ENCODE assay signal across 30 cellular contexts in the genomic region with DNA sequence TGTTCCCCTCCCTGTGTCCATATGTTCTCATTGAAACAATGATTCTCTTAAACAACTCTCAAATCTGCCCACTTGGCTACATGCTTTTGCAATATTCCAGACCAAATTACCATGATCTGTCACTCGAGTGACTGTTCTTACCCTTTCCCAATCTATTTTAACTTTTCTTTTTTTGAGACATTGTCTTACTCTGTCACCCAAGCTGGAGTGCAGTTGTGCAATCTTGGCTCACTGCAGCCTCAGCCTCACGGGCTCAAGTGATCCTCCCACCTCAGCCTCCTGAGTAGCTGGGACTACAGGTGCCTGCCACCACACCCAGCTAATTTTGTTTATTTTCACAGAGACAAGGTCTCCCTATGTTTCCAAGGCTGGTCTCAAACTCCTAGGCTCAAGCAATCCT. TPM values are rescaled to one million over a fixed set of nuclear protein-coding genes. Genes with fewer than 3 reads are reported as not detected.
"Had no signal": no experiment of that assay in that cellular context is flagged by ENCODE, and none has a peak within 500 bp of the region (broad histone marks: within the 10 kb centered on the region; RNA-seq: fewer than 3 reads in every experiment).

No MANE protein-coding gene starts in this region.

- H3K36me3 ChIP-seq: breast epithelium had no signal

- H3K4me1 ChIP-seq: breast epithelium had no signal

- DNase-seq: activated CD4-positive, alpha-beta T cell treated with anti-CD3 and anti-CD28 coated beads for 36 hours; activated CD4-positive, alpha-beta T cell treated with anti-CD3 and anti-CD28 coated beads, Interleukin-2, amount 10 ng/mL, durations not matched to agents 7 days and 5 days; activated CD4-positive, alpha-beta T cell treated with anti-CD3 and anti-CD28 coated beads, Interleukin-2, amount 50 U/mL, for 48 hours; activated CD8-positive, alpha-beta T cell treated with anti-CD3 and anti-CD28 coated beads, Interleukin-2, amount 10 ng/mL, durations not matched to agents 7 days and 5 days; activated gamma-delta T cell; activated naive CD4-positive, alpha-beta T cell treated with Interleukin-2 at 50 U/mL for 16 hours; activated naive CD8-positive, alpha-beta T cell treated with anti-CD3 and anti-CD28 coated beads, Interleukin-2, amount 10 ng/mL, durations not matched to agents 7 days and 5 days; activated T-cell treated with anti-CD3 and anti-CD28 coated beads, Interleukin-2, amount 50 U/mL, for 24 hours; amygdala; body of pancreas; central memory CD4-positive, alpha-beta T cell; MM.1S; NCI-H1092; NCI-H1436 treated with DMSO at 0.1 percent for 48 hours; NCI-H1694 treated with DMSO at 0.1 percent for 48 hours; NCI-H2029; NCI-H345; NCI-H524 treated with DMSO at 0.1 percent for 48 hours; SHP77; SK-N-SH; T1000 had no signal

- FAIRE-seq: astrocyte, colon, TTC549 had no signal

- H3K27me3 ChIP-seq: body of pancreas, breast epithelium, SJSA1 had no signal

- H3K9ac ChIP-seq: SK-N-SH had no signal

- H3K9me3 ChIP-seq: body of pancreas, breast epithelium, SJSA1, SK-N-SH had no signal

- H3K4me2 ChIP-seq: SK-N-SH had no signal

- H3K27ac ChIP-seq: SJSA1 had no signal

- H3K4me3 ChIP-seq: body of pancreas, breast epithelium, SJSA1 had no signal

- ATAC-seq: activated CD4-positive, alpha-beta T cell treated with anti-CD3 and anti-CD28 coated beads for 36 hours; activated CD4-positive, CD25-positive, alpha-beta regulatory T cell treated with anti-CD3 and anti-CD28 coated beads, Interleukin-2, amount 50 U/mL, for 24 hours; activated CD8-positive, alpha-beta T cell treated with anti-CD3 and anti-CD28 coated beads, Interleukin-2, amount 10 ng/mL, durations not matched to agents 7 days and 5 days; body of pancreas; Panc1; WTC11 had no signal

RNA-seq across cellular contexts. Expression of a gene that starts 58.8 kb away (rescaled TPM):
- total RNA-seq: NCI-H460, SJSA1 had no signal
